8 cellular contexts compared by ENCODE assay signal in the genomic region with DNA sequence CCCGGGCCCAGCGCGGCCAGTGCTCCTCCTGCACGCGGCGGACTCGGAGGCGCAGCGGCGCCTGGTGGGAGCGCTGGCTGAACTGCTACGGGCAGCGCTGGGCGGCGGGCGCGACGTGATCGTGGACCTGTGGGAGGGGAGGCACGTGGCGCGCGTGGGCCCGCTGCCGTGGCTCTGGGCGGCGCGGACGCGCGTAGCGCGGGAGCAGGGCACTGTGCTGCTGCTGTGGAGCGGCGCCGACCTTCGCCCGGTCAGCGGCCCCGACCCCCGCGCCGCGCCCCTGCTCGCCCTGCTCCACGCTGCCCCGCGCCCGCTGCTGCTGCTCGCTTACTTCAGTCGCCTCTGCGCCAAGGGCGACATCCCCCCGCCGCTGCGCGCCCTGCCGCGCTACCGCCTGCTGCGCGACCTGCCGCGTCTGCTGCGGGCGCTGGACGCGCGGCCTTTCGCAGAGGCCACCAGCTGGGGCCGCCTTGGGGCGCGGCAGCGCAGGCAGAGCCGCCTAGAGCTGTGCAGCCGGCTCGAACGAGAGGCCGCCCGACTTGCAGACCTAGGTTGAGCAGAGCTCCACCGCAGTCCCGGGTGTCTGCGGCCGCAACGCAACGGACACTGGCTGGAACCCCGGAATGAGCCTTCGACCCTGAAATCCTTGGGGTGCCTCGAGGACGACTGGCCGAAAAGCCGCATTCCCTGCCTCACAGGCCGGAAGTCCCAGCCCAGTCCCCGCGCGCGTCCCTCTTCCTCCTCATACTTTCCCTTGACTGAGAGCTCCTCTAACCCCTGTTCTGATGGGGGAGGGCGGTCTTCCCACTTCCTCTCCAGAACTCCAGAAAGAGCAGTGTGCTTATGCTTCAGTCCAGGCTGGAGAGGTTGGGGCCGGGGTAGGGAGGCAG. TPM values are rescaled to one million over a fixed set of nuclear protein-coding genes. Genes with fewer than 3 reads are reported as not detected.
A peak's percentile ranks its signal among the peaks of the same experiment; 100 is the strongest.
DNase-seq lines count a peak whose midpoint lies in the region; ATAC-seq and TF ChIP-seq lines count a peak whose summit lies in the region.

No MANE protein-coding gene starts in this region.

- H3K9ac ChIP-seq in duodenal mucosa (ENCODE audit: low read depth in 1 of 2, low read length in 2 of 2) = peak overlapping the region; percentile 53 to 70

- peak overlapping the region; percentile 68 for H3K4me3 Mint-ChIP-seq in stimulated activated memory B cell treated with anti-CD40 and anti-IgM and Interleukin-4, amounts not matched to agents 10 μg/mL and 1 μg/mL and 100 μg/mL, for 72 hours

- peak; percentile 22 for TF ChIP-seq POLR2A in right lobe of liver (IDR thresholded peaks at IDR 0.05)

- H3K27ac ChIP-seq in duodenal mucosa (ENCODE audit: low read depth, low read length) (peak overlapping the region; percentile 71), right lobe of liver (peak overlapping the region; percentile 70 to 87 (median 75))

- peaks cover 0 to 19% of the 10 kb centered on the region in 2 donors for H3K36me3 ChIP-seq in duodenal mucosa (ENCODE audit: control insufficient read depth in 1 of 2, insufficient read depth in 2 of 2, low read length in 2 of 2)
- no peaks in the 10 kb centered on the region for H3K36me3 ChIP-seq in right lobe of liver

- TF ChIP-seq CTCF in right lobe of liver (IDR thresholded peaks at IDR 0.05) = peak in 3 of 4 donors; percentile 22 to 38 (median 27)

- peak overlapping the region; percentile 61 to 63 for H3K4me3 ChIP-seq in duodenal mucosa (ENCODE audit: low read depth in 1 of 2, low read length in 2 of 2)
- H3K4me3 ChIP-seq in right lobe of liver = peak overlapping the region; percentile 51 to 73 (median 72)

- H3K27me3 Mint-ChIP-seq in stimulated activated memory B cell treated with anti-CD40 and anti-IgM and Interleukin-4, amounts not matched to agents 10 μg/mL and 1 μg/mL and 100 μg/mL, for 72 hours = peaks cover 36% of the 10 kb centered on the region

- intact Hi-C loops in right lobe of liver (cut with DNase I) = no loop called here

- H3K9me3 Mint-ChIP-seq in stimulated activated memory B cell treated with anti-CD40 and anti-IgM and Interleukin-4, amounts not matched to agents 10 μg/mL and 1 μg/mL and 100 μg/mL, for 72 hours = no peaks in the 10 kb centered on the region

- DNase-seq in GM03348 (ENCODE audit: low spot score) (peak; percentile 80), SW480 (ENCODE audit: low spot score) (peak; percentile 52), right lobe of liver (peak; percentile 74 to 82 (median 76)), DMS114 treated with DMSO at 0.1 percent for 48 hours (lab: John Stamatoyannopoulos, UW; ENCODE audit: unreplicated experiment) (no peak)

- H3K4me1 ChIP-seq in duodenal mucosa (ENCODE audit: control insufficient read depth in 1 of 2, insufficient read depth in 2 of 2, low read length in 2 of 2) (peaks cover 46 to 48% of the 10 kb centered on the region in 2 donors), right lobe of liver (peaks cover 0 to 63% (median 27%) of the 10 kb centered on the region in 4 donors)

- ATAC-seq in HG03432 (IDR thresholded peaks at IDR 0.05; ENCODE audit: unreplicated experiment) (peak; percentile 55), right lobe of liver (peak; percentile 36 to 48 (median 40)), GM19467 (IDR thresholded peaks at IDR 0.05; ENCODE audit: unreplicated experiment) (no peak)
- peak; percentile 56 for ATAC-seq in stimulated activated memory B cell treated with anti-CD40 and anti-IgM and Interleukin-4, amounts not matched to agents 10 μg/mL and 1 μg/mL and 100 μg/mL, for 72 hours

- H3K9me3 ChIP-seq in duodenal mucosa (ENCODE audit: control insufficient read depth in 1 of 2, low read length in 2 of 2) (no peaks in the 10 kb centered on the region), right lobe of liver (no peaks in the 10 kb centered on the region)

- WGBS in right lobe of liver (ENCODE audit: insufficient coverage, low coverage, low lambda C conversion rate, missing lambda C conversion rate) = 0% methylated on average over 2 of the region's 99 CpGs

- no peaks in the 10 kb centered on the region for H3K27me3 ChIP-seq in duodenal mucosa (ENCODE audit: control insufficient read depth in 1 of 2, insufficient read depth in 2 of 2, low read length in 2 of 2)
- H3K27me3 ChIP-seq in right lobe of liver = no peaks in the 10 kb centered on the region

- no peak overlapping the region for H3K27ac Mint-ChIP-seq in stimulated activated memory B cell treated with anti-CD40 and anti-IgM and Interleukin-4, amounts not matched to agents 10 μg/mL and 1 μg/mL and 100 μg/mL, for 72 hours

- peaks cover 10% of the 10 kb centered on the region for H3K4me1 Mint-ChIP-seq in stimulated activated memory B cell treated with anti-CD40 and anti-IgM and Interleukin-4, amounts not matched to agents 10 μg/mL and 1 μg/mL and 100 μg/mL, for 72 hours

- H3K36me3 Mint-ChIP-seq in stimulated activated memory B cell treated with anti-CD40 and anti-IgM and Interleukin-4, amounts not matched to agents 10 μg/mL and 1 μg/mL and 100 μg/mL, for 72 hours = no peaks in the 10 kb centered on the region

RNA-seq across cellular contexts. Expression of gene IL17RC, which starts 1.4 kb away (rescaled TPM):
- total RNA-seq in right lobe of liver = 10 to 100 TPM; 19.5 to 53.4 (median 40.1) TPM

RNA-seq across cellular contexts. Expression of gene IL17RE, which starts 12.8 kb away (rescaled TPM):
- 1 to 10 TPM; 1.1 to 4.6 (median 2.2) TPM for total RNA-seq in right lobe of liver

RNA-seq across cellular contexts. Expression of gene CRELD1, which starts 18.1 kb away (rescaled TPM):
- total RNA-seq in right lobe of liver = 10 to 100 TPM; 22.4 to 43.5 (median 30.5) TPM

RNA-seq across cellular contexts. Expression of gene JAGN1, which starts 25.1 kb away (rescaled TPM):
- total RNA-seq in right lobe of liver = 10 to 100 TPM; 20.5 to 40.6 (median 26.5) TPM

RNA-seq across cellular contexts. Expression of gene CIDEC, which starts 35.4 kb away (rescaled TPM):
- 100 to 1,000 TPM in 1 of 6 experiments, 10 to 100 TPM in 1, 1 to 10 TPM in 4; 1.0 to 101 (median 2.7) TPM for total RNA-seq in right lobe of liver
